ENCODE assay signal across 20 cellular contexts in the genomic region with DNA sequence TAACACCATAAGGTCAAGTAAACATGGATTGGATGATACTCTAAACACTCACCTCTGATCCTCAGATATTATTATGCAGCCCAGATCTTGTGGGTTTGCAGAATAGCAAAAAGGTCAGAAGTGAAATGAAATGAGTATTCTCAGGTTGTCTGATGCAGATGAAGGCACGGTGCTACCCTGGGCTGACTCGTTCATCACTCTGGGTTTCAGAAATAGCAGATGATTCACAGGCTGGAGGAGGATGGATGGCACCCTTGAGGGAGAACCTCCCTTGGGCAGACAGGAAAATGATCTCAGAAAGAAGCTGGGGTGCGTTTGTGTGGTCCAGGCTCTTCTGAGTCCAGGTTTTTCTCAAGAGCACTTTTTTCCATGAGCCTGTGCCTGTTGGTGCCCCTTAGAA.
"Had no signal": no experiment of that assay in that cellular context is flagged by ENCODE, and none has a peak within 500 bp of the region (broad histone marks: within the 10 kb centered on the region; RNA-seq: fewer than 3 reads in every experiment).

No MANE protein-coding gene starts in this region.

- H3K36me3 Mint-ChIP-seq: natural killer cell had no signal

- H3K27me3 ChIP-seq: gastroesophageal sphincter, sigmoid colon, suprapubic skin, transverse colon, vagina had no signal

- DNase-seq: activated CD4-positive, alpha-beta T cell treated with anti-CD3 and anti-CD28 coated beads, Interleukin-2, amount 50 U/mL, for 4 hours; activated gamma-delta T cell treated with Interleukin-2 at 50 U/mL for 16 hours; aorta; cerebellar nuclear complex; cortex of kidney; heart right ventricle; natural killer cell; sigmoid colon; spleen; stimulated activated CD8-positive, alpha-beta memory T cell treated with anti-CD3 and anti-CD28 coated beads, Interleukin-4, amount 100 ng/mL, for 48 hours; stimulated activated naive CD4-positive, alpha-beta T cell treated with Interleukin-2 at 50 U/mL for 16 hours; T-helper 9 cell; transverse colon had no signal

- H3K79me2 ChIP-seq: parathyroid adenoma had no signal

- FAIRE-seq: endometrium had no signal

- H3K9ac ChIP-seq: parathyroid adenoma had no signal

- H3K9me3 Mint-ChIP-seq: activated T-helper 1 cell treated with anti-CD3 and anti-CD28 coated beads, Interleukin-12 subunit alpha, Interleukin-12 subunit beta, Interleukin-2, Interleukin-4 antibody, amounts not matched to agents 30 ng/mL and 10 ng/mL and 1 ng/mL, durations not matched to agents 14 hours and 24 hours and 36 hours; natural killer cell had no signal

- H3K4me1 Mint-ChIP-seq: natural killer cell had no signal

- H3K36me3 ChIP-seq: gastroesophageal sphincter, heart right ventricle, sigmoid colon, spleen, suprapubic skin, transverse colon, vagina had no signal

- H3K4me1 ChIP-seq: gastroesophageal sphincter, heart right ventricle, parathyroid adenoma, sigmoid colon, spleen, suprapubic skin, transverse colon, vagina had no signal

- H3K4me3 ChIP-seq: gastroesophageal sphincter, heart right ventricle, sigmoid colon, SK-N-MC, spleen, suprapubic skin, transverse colon, vagina had no signal

- H3K4me3 Mint-ChIP-seq: activated T-helper 1 cell treated with anti-CD3 and anti-CD28 coated beads, Interleukin-12 subunit alpha, Interleukin-12 subunit beta, Interleukin-2, Interleukin-4 antibody, amounts not matched to agents 30 ng/mL and 10 ng/mL and 1 ng/mL, durations not matched to agents 14 hours and 24 hours and 36 hours; natural killer cell had no signal

- H3K27ac Mint-ChIP-seq: activated T-helper 1 cell treated with anti-CD3 and anti-CD28 coated beads, Interleukin-12 subunit alpha, Interleukin-12 subunit beta, Interleukin-2, Interleukin-4 antibody, amounts not matched to agents 30 ng/mL and 10 ng/mL and 1 ng/mL, durations not matched to agents 14 hours and 24 hours and 36 hours; natural killer cell had no signal

- H2AFZ ChIP-seq: parathyroid adenoma had no signal

- H3K27ac ChIP-seq: gastroesophageal sphincter, heart right ventricle, parathyroid adenoma, sigmoid colon, SK-N-MC, spleen, suprapubic skin, transverse colon, vagina had no signal

- H3K9me3 ChIP-seq: sigmoid colon, transverse colon, vagina had no signal
